In genomic region chr7:158261362-158262235, GRCh38 we compare ENCODE assay signal across 21 cellular contexts.
"Had no signal": no experiment of that assay in that cellular context is flagged by ENCODE, and none has a peak within 500 bp of the region (broad histone marks: within the 10 kb centered on the region; RNA-seq: fewer than 3 reads in every experiment).

No MANE protein-coding gene starts in this region.

- H3K27ac Mint-ChIP-seq: activated CD8-positive, alpha-beta T cell treated with anti-CD3 and anti-CD28 coated beads, Interleukin-2, amount 10 ng/mL, durations not matched to agents 7 days and 5 days; activated naive CD4-positive, alpha-beta T cell treated with anti-CD3 and anti-CD28 coated beads, Interleukin-2, amount 50 U/mL, for 24 hours; T-helper 17 cell had no signal

- DNase-seq: activated CD4-positive, alpha-beta T cell treated with anti-CD3 and anti-CD28 coated beads for 48 hours; activated CD4-positive, alpha-beta T cell treated with anti-CD3 and anti-CD28 coated beads, Interleukin-2, amount 50 U/mL, for 4 hours; activated CD4-positive, CD25-positive, alpha-beta regulatory T cell treated with anti-CD3 and anti-CD28 coated beads, Interleukin-2, amount 50 U/mL, for 72 hours; activated CD8-positive, alpha-beta memory T cell treated with anti-CD3 and anti-CD28 coated beads, Interleukin-2, amount 50 U/mL, for 48 hours; activated CD8-positive, alpha-beta T cell treated with anti-CD3 and anti-CD28 coated beads, Interleukin-2, amount 10 ng/mL, durations not matched to agents 7 days and 5 days; activated effector memory CD4-positive, alpha-beta T cell treated with Interleukin-2 at 50 U/mL for 16 hours; activated naive CD4-positive, alpha-beta T cell; activated T-cell treated with anti-CD3 and anti-CD28 coated beads, Interleukin-2, amount 50 U/mL, for 1 hour; NCI-H1092; NCI-H1417; NCI-H1930; NCI-H345; NCI-H510A treated with DMSO at 0.1 percent for 48 hours; NCI-H69; PC-9; SHP77 treated with DMSO at 0.1 percent for 48 hours; T-helper 17 cell; T-helper 9 cell had no signal

- H3K4me3 Mint-ChIP-seq: activated CD8-positive, alpha-beta T cell treated with anti-CD3 and anti-CD28 coated beads, Interleukin-2, amount 10 ng/mL, durations not matched to agents 7 days and 5 days; activated naive CD4-positive, alpha-beta T cell treated with anti-CD3 and anti-CD28 coated beads, Interleukin-2, amount 50 U/mL, for 24 hours; T-helper 17 cell; WTC11 had no signal

- H3K9ac ChIP-seq: KMS-11 had no signal

- H3K4me1 Mint-ChIP-seq: activated naive CD4-positive, alpha-beta T cell treated with anti-CD3 and anti-CD28 coated beads, Interleukin-2, amount 50 U/mL, for 24 hours; T-helper 17 cell had no signal

- H3K9me3 Mint-ChIP-seq: activated naive CD4-positive, alpha-beta T cell treated with anti-CD3 and anti-CD28 coated beads, Interleukin-2, amount 50 U/mL, for 24 hours; WTC11 had no signal

- H3K36me3 Mint-ChIP-seq: activated naive CD4-positive, alpha-beta T cell treated with anti-CD3 and anti-CD28 coated beads, Interleukin-2, amount 50 U/mL, for 24 hours; WTC11 had no signal

- ATAC-seq: activated CD8-positive, alpha-beta T cell treated with anti-CD3 and anti-CD28 coated beads, Interleukin-2, amount 10 ng/mL, durations not matched to agents 7 days and 5 days; T-helper 17 cell; WTC11 had no signal

- H3K27me3 Mint-ChIP-seq: T-helper 17 cell had no signal

- H3K4me3 ChIP-seq: PC-9 had no signal

- H3K27ac ChIP-seq: KMS-11, PC-9 had no signal
